Comparison of ENCODE assay signal across 27 cellular contexts in genomic region chr18:384897-385296, GRCh38.
"Had no signal": no experiment of that assay in that cellular context is flagged by ENCODE, and none has a peak within 500 bp of the region (broad histone marks: within the 10 kb centered on the region; RNA-seq: fewer than 3 reads in every experiment).

No MANE protein-coding gene starts in this region.

- H3K9me3 Mint-ChIP-seq: immature natural killer cell, natural killer cell had no signal

- H3K4me1 Mint-ChIP-seq: stimulated activated effector memory CD8-positive, alpha-beta T cell treated with anti-CD3 and anti-CD28 coated beads, Interleukin-12 subunit alpha, Interleukin-12 subunit beta, amount 100 ng/mL, for 72 hours had no signal

- H3K36me3 ChIP-seq: esophagus muscularis mucosa, lower lobe of right lung, neural progenitor cell, prostate gland, right atrium auricular region, sigmoid colon, stomach, thyroid gland had no signal

- H3K27me3 ChIP-seq: esophagus muscularis mucosa, foreskin keratinocyte, neural progenitor cell, right atrium auricular region, sigmoid colon, stomach, thyroid gland had no signal

- FAIRE-seq: endothelial cell of umbilical vein had no signal

- H3K4me1 ChIP-seq: foreskin keratinocyte, neural progenitor cell, prostate gland, right atrium auricular region, thyroid gland had no signal

- H3K4me3 Mint-ChIP-seq: immature natural killer cell; natural killer cell; neural progenitor cell; stimulated activated effector memory CD8-positive, alpha-beta T cell treated with anti-CD3 and anti-CD28 coated beads, Interleukin-12 subunit alpha, Interleukin-12 subunit beta, amount 100 ng/mL, for 72 hours had no signal

- H3K36me3 Mint-ChIP-seq: immature natural killer cell; natural killer cell; stimulated activated effector memory CD8-positive, alpha-beta T cell treated with anti-CD3 and anti-CD28 coated beads, Interleukin-12 subunit alpha, Interleukin-12 subunit beta, amount 100 ng/mL, for 72 hours had no signal

- DNase-seq: dermis blood vessel endothelial cell; effector memory CD4-positive, alpha-beta T cell; foreskin keratinocyte; glutamatergic neuron; hypothalamus; immature natural killer cell; islet precursor cell; kidney glomerular epithelial cell; left colon; left ventricle myocardium superior; lower lobe of right lung; natural killer cell; nucleus accumbens; sigmoid colon; stimulated activated CD4-positive, alpha-beta T cell treated with anti-CD3 and anti-CD28 coated beads, Interleukin-2, amount 100 ng/mL, for 24 hours; stimulated activated CD4-positive, alpha-beta T cell treated with anti-CD3 and anti-CD28 coated beads, Interleukin-4, amount 100 ng/mL, for 24 hours; stimulated activated naive CD4-positive, alpha-beta T cell treated with Interleukin-2 at 50 U/mL for 16 hours; stomach; thyroid gland; trophoblast cell had no signal

- H3K9me3 ChIP-seq: esophagus muscularis mucosa, lower lobe of right lung, prostate gland, right atrium auricular region, sigmoid colon, stomach, thyroid gland had no signal

- H3K4me3 ChIP-seq: coronary artery, esophagus muscularis mucosa, lower lobe of right lung, neural progenitor cell, prostate gland, right atrium auricular region, sigmoid colon, stomach, thyroid gland had no signal

- H3K27ac ChIP-seq: coronary artery, esophagus muscularis mucosa, foreskin keratinocyte, lower lobe of right lung, neural progenitor cell, prostate gland, right atrium auricular region, sigmoid colon, stomach, thyroid gland had no signal

- H3K27ac Mint-ChIP-seq: immature natural killer cell; natural killer cell; neural progenitor cell; stimulated activated effector memory CD8-positive, alpha-beta T cell treated with anti-CD3 and anti-CD28 coated beads, Interleukin-12 subunit alpha, Interleukin-12 subunit beta, amount 100 ng/mL, for 72 hours had no signal

- ATAC-seq: foreskin keratinocyte; left colon; left ventricle myocardium superior; lower lobe of right lung; natural killer cell; stimulated activated effector memory CD8-positive, alpha-beta T cell treated with anti-CD3 and anti-CD28 coated beads, Interleukin-12 subunit alpha, Interleukin-12 subunit beta, amount 100 ng/mL, for 72 hours had no signal
